8 cellular contexts compared by ENCODE assay signal in genomic region chr15:64686130-64686735, GRCh38.
A peak's percentile ranks its signal among the peaks of the same experiment; 100 is the strongest.
DNase-seq lines count a peak whose midpoint lies in the region; ATAC-seq and TF ChIP-seq lines count a peak whose summit lies in the region.

No MANE protein-coding gene starts in this region.

- H3K4me3 ChIP-seq in HUES48 (ENCODE audit: low read depth, low read length) (no peak overlapping the region), osteoblast (ENCODE audit: insufficient read depth, low read length) (no peak overlapping the region)

- ATAC-seq in HG03439 (IDR thresholded peaks at IDR 0.05; ENCODE audit: unreplicated experiment) = no peak

- DNase-seq in NCI-H510A treated with DMSO at 0.1 percent for 48 hours (lab: John Stamatoyannopoulos, UW) (peak; percentile 10), NCI-H510A (lab: John Stamatoyannopoulos, UW) (no peak), RWPE1 (ENCODE audit: low spot score) (peak; percentile 46), epidermal melanocyte (ENCODE audit: insufficient read length, low spot score) (peak; percentile 68), osteoblast (ENCODE audit: insufficient read length, low spot score, missing footprints) (peak; percentile 91), iPS-NIHi7 (ENCODE audit: extremely low spot score) (no peak)

- H3K9me3 ChIP-seq in HUES48 (ENCODE audit: control insufficient read depth, insufficient read depth, low read length) (no peaks in the 10 kb centered on the region), osteoblast (ENCODE audit: low read depth, low read length) (no peaks in the 10 kb centered on the region)

- no peak overlapping the region for H2AFZ ChIP-seq in osteoblast (ENCODE audit: low read length)

- H3K27me3 ChIP-seq in HUES48 (ENCODE audit: control insufficient read depth, insufficient read depth, low read length) (no peaks in the 10 kb centered on the region), osteoblast (ENCODE audit: insufficient read depth, low read length) (no peaks in the 10 kb centered on the region)

- no peak overlapping the region for H3K9ac ChIP-seq in HUES48 (ENCODE audit: low read depth, low read length)

- H3K36me3 ChIP-seq in HUES48 (ENCODE audit: control insufficient read depth, insufficient read depth, low read length) (peaks cover 80% of the 10 kb centered on the region), osteoblast (ENCODE audit: insufficient read depth, low read length) (peaks cover 75% of the 10 kb centered on the region)

- POLR2A ChIA-PET in RWPE1 (lab: Yijun Ruan, JAX; ENCODE audit: low non-redundant PET) = interaction anchor here (1.5 kb wide), 1 partner anchor 42 kb away, joined by 4 read pairs; no protein-coding TSS in a partner anchor

- H3K4me2 ChIP-seq in osteoblast (ENCODE audit: insufficient read depth, low read length) = no peak overlapping the region

- H4K20me1 ChIP-seq in osteoblast (ENCODE audit: insufficient read depth, low read length) = peaks cover 17% of the 10 kb centered on the region

- CTCF ChIA-PET in RWPE1 (lab: Yijun Ruan, JAX) = interaction anchor here (0.6 to 3.3 kb wide), 9 partner anchors 12 to 520 kb away, joined by 3 to 57 read pairs (median 3); no protein-coding TSS in a partner anchor

- TF ChIP-seq CTCF in RWPE1 (conservative IDR thresholded peaks at IDR 0.05; ENCODE audit: low read depth) (peak; percentile 92), osteoblast (IDR thresholded peaks at IDR 0.05; ENCODE audit: extremely low read depth, low read depth, low read length) (peak; percentile 75)

- H3K27ac ChIP-seq in HUES48 (ENCODE audit: low read depth, low read length) (peak overlapping the region; percentile 60), RWPE1 (no peak overlapping the region), osteoblast (ENCODE audit: low read depth, low read length) (no peak overlapping the region)

- H3K79me2 ChIP-seq in osteoblast (ENCODE audit: insufficient read depth, low read length) = peaks cover 10% of the 10 kb centered on the region

- H3K4me1 ChIP-seq in HUES48 (ENCODE audit: control insufficient read depth, insufficient read depth, low read length) (peaks cover 22% of the 10 kb centered on the region; the same call in 1 of the 2 replicates), osteoblast (ENCODE audit: insufficient read depth, low read length) (no peaks in the 10 kb centered on the region)

Comparison
In these comparisons a context has a peak if more than half of its experiments do, and no peak if none do; other contexts are left out.
1. DNase-seq: peak in NCI-H510A treated with DMSO at 0.1 percent for 48 hours (single experiment), RWPE1 (single experiment), epidermal melanocyte (single experiment) and osteoblast (single experiment); none in NCI-H510A (single experiment) and iPS-NIHi7 (single experiment).